In the genomic region with DNA sequence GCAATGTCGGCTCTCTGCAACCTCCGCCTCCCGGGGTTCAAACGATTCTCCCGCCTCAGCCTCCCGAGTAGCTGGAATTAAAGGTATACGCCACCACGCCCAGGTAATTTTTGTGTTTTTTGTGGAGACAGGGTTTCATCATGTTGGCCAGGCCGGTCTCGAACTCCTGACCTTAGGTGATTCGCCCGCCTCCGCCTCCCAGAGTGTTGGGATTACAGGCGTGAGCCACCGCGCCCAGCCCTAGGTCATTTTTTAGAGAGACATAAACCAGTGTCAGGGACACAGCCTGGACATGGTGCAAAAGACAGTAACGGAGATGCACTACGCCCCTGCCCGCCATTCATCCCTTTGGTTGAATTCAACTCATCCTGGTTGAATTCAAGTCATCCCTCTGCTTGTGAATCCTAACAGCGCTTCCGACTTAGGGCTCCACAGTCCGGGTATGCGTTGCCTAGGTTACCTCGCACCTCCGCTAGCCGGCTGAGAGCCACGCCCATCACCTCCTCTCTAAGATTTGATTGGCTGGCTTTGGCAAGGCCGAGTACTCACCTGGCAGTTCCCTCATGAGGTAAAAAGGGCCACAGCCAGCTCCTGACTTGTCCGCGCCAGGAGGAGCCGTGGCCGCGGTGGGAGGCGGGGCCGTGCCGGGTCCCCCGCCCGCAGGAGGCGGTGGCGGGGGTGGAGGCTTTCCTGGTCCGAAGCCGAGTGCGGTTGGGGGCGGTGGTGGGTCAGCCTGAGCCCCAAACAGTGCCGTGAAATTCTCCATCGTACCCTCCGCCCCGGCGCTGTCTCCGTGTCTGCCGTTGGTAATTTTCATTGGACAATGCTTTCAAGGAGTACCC, we compare ENCODE assay signal across 8 cellular contexts. TPM values are rescaled to one million over a fixed set of nuclear protein-coding genes. Genes with fewer than 3 reads are reported as not detected.
DNase-seq lines count a peak whose midpoint lies in the region; ATAC-seq and TF ChIP-seq lines count a peak whose summit lies in the region.

A gene with protein sequence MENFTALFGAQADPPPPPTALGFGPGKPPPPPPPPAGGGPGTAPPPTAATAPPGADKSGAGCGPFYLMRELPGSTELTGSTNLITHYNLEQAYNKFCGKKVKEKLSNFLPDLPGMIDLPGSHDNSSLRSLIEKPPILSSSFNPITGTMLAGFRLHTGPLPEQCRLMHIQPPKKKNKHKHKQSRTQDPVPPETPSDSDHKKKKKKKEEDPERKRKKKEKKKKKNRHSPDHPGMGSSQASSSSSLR (minus strand): TSS at position 802 of the 842 bp plus-strand sequence. CDS start 36 bp downstream, at position 766.

- peak within 1 kb of the TSS; percentile 87 for H3K4me3 ChIP-seq in left ventricle myocardium inferior
- H3K4me3 ChIP-seq in vagina, result peak within 1 kb of the TSS; percentile 98 to 100

- intact Hi-C loops in left ventricle myocardium inferior (cut with micrococcal nuclease) (no loop called here), vagina (cut with DNase I) (no loop called here)

- H3K4me1 ChIP-seq in left ventricle myocardium inferior (peaks cover 56% of the 10 kb centered on the region), vagina (peaks cover 55% of the 10 kb centered on the region)

- H3K27me3 ChIP-seq in left ventricle myocardium inferior (ENCODE audit: low read depth), result no peaks in the 10 kb centered on the region
- H3K27me3 ChIP-seq in vagina, result no peaks in the 10 kb centered on the region

- peak in 1 of 2 donors; percentile 41 for TF ChIP-seq POLR2A in vagina (IDR thresholded peaks at IDR 0.05)

- H3K36me3 ChIP-seq in left ventricle myocardium inferior (no peaks in the 10 kb centered on the region), vagina (no peaks in the 10 kb centered on the region)

- TF ChIP-seq CTCF in GM10266 (IDR thresholded peaks at IDR 0.05; ENCODE audit: control insufficient read depth, insufficient read depth, low read depth, missing control alignments) (no peak), left ventricle myocardium inferior (IDR thresholded peaks at IDR 0.05; ENCODE audit: borderline replicate concordance) (no peak), vagina (IDR thresholded peaks at IDR 0.05) (no peak)

- ATAC-seq in HG02642 (IDR thresholded peaks at IDR 0.05; ENCODE audit: poor library complexity, unreplicated experiment), result peak; percentile 53

- 3 to 9% (median 6%) methylated on average over 51 of the region's 51 CpGs for WGBS in adipose tissue, 3 donors

- DNase-seq in GM10266 (ENCODE audit: extremely low spot score), result peak; percentile 77
- DNase-seq in NCI-H1105 (lab: John Stamatoyannopoulos, UW), result peak; percentile 97
- peak; percentile 98 for DNase-seq in SW480 (ENCODE audit: low spot score)
- peak; percentile 80 for DNase-seq in left ventricle myocardium inferior
- DNase-seq in pulmonary artery endothelial cell (ENCODE audit: low read depth, low spot score), result peak; percentile 45
- peak in 1 of 2 donors; percentile 97 for DNase-seq in vagina (ENCODE audit: extremely low spot score in 2 of 2)

- H3K9me3 ChIP-seq in left ventricle myocardium inferior (replicated peaks), result no peaks in the 10 kb centered on the region
- H3K9me3 ChIP-seq in vagina, result no peaks in the 10 kb centered on the region

- H3K27ac ChIP-seq in adipose tissue (ENCODE audit: low read depth, low read length), result peak within 1 kb of the TSS; percentile 51
- peak within 1 kb of the TSS; percentile 92 for H3K27ac ChIP-seq in left ventricle myocardium inferior (replicated peaks)
- H3K27ac ChIP-seq in vagina, result peak within 1 kb of the TSS; percentile 93

RNA-seq across cellular contexts. Expression of the gene that starts here (rescaled TPM):
- polyA plus RNA-seq in adipose tissue, result 10 to 100 TPM in 2 of 3 donors, 1 to 10 TPM in 1; 7.7 to 11.8 (median 10.6) TPM
- total RNA-seq in left ventricle myocardium inferior (9.4 TPM), pulmonary artery endothelial cell (16.7 and 18.5 TPM in 2 replicates), vagina (18.4 TPM)
